ENCODE assay signal across 8 cellular contexts in the genomic region with DNA sequence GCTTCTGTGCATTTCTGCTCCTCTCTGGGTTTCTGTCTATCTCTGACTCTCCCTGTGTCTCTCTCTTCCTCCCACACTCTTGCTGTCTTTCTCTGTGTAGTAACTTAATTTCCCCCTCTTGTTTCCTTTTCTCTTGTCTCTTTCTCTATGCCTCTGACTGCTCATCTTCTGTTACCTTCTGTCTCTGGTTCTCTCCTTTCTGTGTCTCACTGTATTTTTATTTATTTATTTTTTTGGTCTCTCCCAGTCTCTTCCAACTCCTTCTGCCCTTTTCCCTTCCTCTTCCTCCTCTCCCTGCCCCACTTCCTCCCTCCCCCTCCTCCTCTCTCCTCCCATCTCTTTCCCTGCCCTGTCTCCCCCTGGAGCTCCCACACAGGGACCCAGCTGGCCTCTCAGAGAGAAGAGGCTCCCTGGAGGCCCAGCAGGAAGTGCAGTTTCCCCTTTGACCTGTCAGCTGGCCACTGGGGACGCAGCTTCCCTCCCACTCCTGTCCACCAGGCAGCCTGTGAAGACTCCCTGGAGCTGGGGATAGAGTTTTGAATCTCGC. TPM values are rescaled to one million over a fixed set of nuclear protein-coding genes. Genes with fewer than 3 reads are reported as not detected.
DNase-seq lines count a peak whose midpoint lies in the region; ATAC-seq and TF ChIP-seq lines count a peak whose summit lies in the region.
"Had no signal": no experiment of that assay in that cellular context is flagged by ENCODE, and none has a peak within 500 bp of the region (broad histone marks: within the 10 kb centered on the region; RNA-seq: fewer than 3 reads in every experiment).

No MANE protein-coding gene starts in this region.

- H3F3A ChIP-seq in neural progenitor cell (ENCODE audit: low read depth) = peaks cover 23% of the 10 kb centered on the region

- H3K4me1 ChIP-seq in ectodermal cell (ENCODE audit: control insufficient read depth, insufficient read depth, low read length) = peaks cover 10% of the 10 kb centered on the region
- H3K4me1 ChIP-seq in neural progenitor cell = peaks cover 9% of the 10 kb centered on the region

- peaks cover 5% of the 10 kb centered on the region for H3K27me3 Mint-ChIP-seq in neural progenitor cell (ENCODE audit: insufficient read depth, low read depth)

- peak overlapping the region; percentile 85 for H3K27ac Mint-ChIP-seq in neural progenitor cell

- H3K9me3 ChIP-seq in ectodermal cell (ENCODE audit: control insufficient read depth, low read length) = no peaks in the 10 kb centered on the region
- H3K9me3 ChIP-seq in neural progenitor cell (ENCODE audit: low read depth) = no peaks in the 10 kb centered on the region

- no peaks in the 10 kb centered on the region for H3K79me2 ChIP-seq in neural progenitor cell (ENCODE audit: low read depth)

- no peak overlapping the region for H3K4me3 ChIP-seq in NB4 (ENCODE audit: low read depth, low read length)
- H3K4me3 ChIP-seq in ectodermal cell (ENCODE audit: insufficient read depth, low read depth, low read length) = no peak overlapping the region
- H3K4me3 ChIP-seq in neural progenitor cell = no peak overlapping the region

- no peak overlapping the region for H3K9ac ChIP-seq in neural progenitor cell

- H3K27me3 ChIP-seq in ectodermal cell (ENCODE audit: control insufficient read depth, insufficient read depth, low read length, poor library complexity, severe bottlenecking) = no peaks in the 10 kb centered on the region
- H3K27me3 ChIP-seq in neural progenitor cell = no peaks in the 10 kb centered on the region

- TF ChIP-seq CTCF in GM10266 (IDR thresholded peaks at IDR 0.05; ENCODE audit: control insufficient read depth, insufficient read depth, low read depth, missing control alignments) = no peak
- TF ChIP-seq CTCF in NB4 (IDR thresholded peaks at IDR 0.05; ENCODE audit: low read depth, low read length) = no peak
- no peak for TF ChIP-seq CTCF in neural progenitor cell (IDR thresholded peaks at IDR 0.05)

- WGBS in ectodermal cell, 2 experiments = 29 to 45% methylated on average over 2 of the region's 2 CpGs

- H3K4me1 Mint-ChIP-seq in neural progenitor cell = peaks cover 16% of the 10 kb centered on the region

- no peaks in the 10 kb centered on the region for H3K36me3 Mint-ChIP-seq in neural progenitor cell

- ATAC-seq in GM18502 (IDR thresholded peaks at IDR 0.05; ENCODE audit: poor library complexity, unreplicated experiment) = no peak

- no peaks in the 10 kb centered on the region for H3K36me3 ChIP-seq in ectodermal cell (ENCODE audit: control insufficient read depth, insufficient read depth, low read length)
- H3K36me3 ChIP-seq in neural progenitor cell = no peaks in the 10 kb centered on the region

- H3K9me3 Mint-ChIP-seq in neural progenitor cell = no peaks in the 10 kb centered on the region

- no peak overlapping the region for H3K4me3 Mint-ChIP-seq in neural progenitor cell

- H4K20me1 ChIP-seq in neural progenitor cell (ENCODE audit: low read depth) = no peaks in the 10 kb centered on the region

- DNase-seq in GM10266 (ENCODE audit: extremely low spot score) (peak; percentile 28), NB4 (ENCODE audit: low read depth) (peak; percentile 76), neural progenitor cell (ENCODE audit: low spot score) (peak; percentile 49), HUDEP-2 (lab: John Stamatoyannopoulos, UW; ENCODE audit: unreplicated experiment in 76 of 76) (no peak)
- no peak for DNase-seq in stimulated activated CD4-positive, alpha-beta T cell treated with anti-CD3 and anti-CD28 coated beads, Interleukin-2, amount 100 ng/mL, for 48 hours
- DNase-seq: NCI-H1048 had no signal

- TF ChIP-seq POLR2A in NB4 (IDR thresholded peaks at IDR 0.05; ENCODE audit: extremely low read depth, insufficient read length) = no peak

- H3K27ac ChIP-seq in ectodermal cell (ENCODE audit: insufficient read depth, low read depth, low read length, poor library complexity, severe bottlenecking) = peak overlapping the region; percentile 50
- H3K27ac ChIP-seq in neural progenitor cell = peak overlapping the region; percentile 74

- peak overlapping the region; percentile 85 for H2AFZ ChIP-seq in neural progenitor cell (replicated peaks)

- H3K4me2 ChIP-seq in neural progenitor cell = peak overlapping the region; percentile 54

RNA-seq across cellular contexts. Expression of gene MYH9, which starts 38.3 kb away (rescaled TPM):
- polyA plus RNA-seq in ectodermal cell (2013, experiment 1 of 4) = 179 TPM
- 216 TPM for polyA plus RNA-seq in ectodermal cell (2013, experiment 2 of 4)
- polyA plus RNA-seq in ectodermal cell (2013, experiment 3 of 4) = 128 TPM
- polyA plus RNA-seq in ectodermal cell (2013, experiment 4 of 4) = 141 TPM
- 77.2 and 189 TPM in 2 replicates for total RNA-seq in neural progenitor cell (ENCODE audit: low replicate concordance)

RNA-seq across cellular contexts. Expression of gene TXN2, which starts 55.4 kb away (rescaled TPM):
- polyA plus RNA-seq in ectodermal cell (2013, experiment 1 of 4) = 86.1 TPM
- polyA plus RNA-seq in ectodermal cell (2013, experiment 2 of 4) = 79.4 TPM
- polyA plus RNA-seq in ectodermal cell (2013, experiment 3 of 4) = 71.1 TPM
- 75.0 TPM for polyA plus RNA-seq in ectodermal cell (2013, experiment 4 of 4)
- total RNA-seq in neural progenitor cell (ENCODE audit: low replicate concordance) = 19.8 and 31.8 TPM in 2 replicates

Comparison
In these comparisons a context has a peak if more than half of its experiments do, and no peak if none do; other contexts are left out.
1. DNase-seq: peak in GM10266 (single experiment), NB4 (single experiment) and neural progenitor cell (single experiment); none in stimulated activated CD4-positive, alpha-beta T cell treated with anti-CD3 and anti-CD28 coated beads, Interleukin-2, amount 100 ng/mL, for 48 hours (0 of 2) and HUDEP-2 (0 of 76).